ENCODE assay signal across 11 cellular contexts in the genomic region with DNA sequence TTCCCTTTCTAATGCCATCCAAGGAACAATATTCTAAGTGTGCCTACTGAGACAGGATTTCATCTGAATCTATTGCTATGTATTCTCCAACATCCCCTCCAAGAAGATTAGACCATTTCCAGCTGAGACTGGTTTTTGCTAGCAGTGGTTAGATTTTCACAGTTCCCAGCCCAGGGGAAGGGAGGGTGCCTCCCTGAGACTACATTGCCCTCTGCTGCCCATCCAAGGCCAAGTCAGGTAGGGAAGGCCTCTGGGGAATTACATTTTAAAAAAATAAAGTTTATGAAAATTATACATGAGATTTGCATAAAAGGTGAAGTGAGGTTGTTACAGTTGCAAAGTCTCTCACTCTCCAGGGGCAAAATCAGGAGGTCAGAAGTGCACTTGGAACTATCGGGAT. TPM values are rescaled to one million over a fixed set of nuclear protein-coding genes. Genes with fewer than 3 reads are reported as not detected.
DNase-seq lines count a peak whose midpoint lies in the region; ATAC-seq, FAIRE-seq and TF ChIP-seq lines count a peak whose summit lies in the region.
"Had no signal": no experiment of that assay in that cellular context is flagged by ENCODE, and none has a peak within 500 bp of the region (broad histone marks: within the 10 kb centered on the region; RNA-seq: fewer than 3 reads in every experiment).

No MANE protein-coding gene starts in this region.

- peak; percentile 14 for DNase-seq in GDM1 (lab: John Stamatoyannopoulos, UW)
- DNase-seq in KBM-7 = peak; percentile 39
- peak in 3 of 4 experiments; percentile 9 to 17 (median 9) for DNase-seq in K562 (ENCODE audit: extremely low read depth in 1 of 4, low spot score in 3 of 4)
- no peak for DNase-seq in frontal cortex (ENCODE audit: low spot score in 2 of 2)
- no peak for DNase-seq in stimulated activated naive B cell treated with anti-CD40 and anti-IgM and Interleukin-4, amounts not matched to agents 10 μg/mL and 1 μg/mL and 100 μg/mL, for 72 hours

- WGBS in K562 (ENCODE audit: insufficient coverage, low coverage, missing lambda C conversion rate) = 0% methylated on average over 1 of the region's 1 CpG

- CTCF ChIA-PET in K562 (lab: Yijun Ruan, JAX; ENCODE audit: low intra/inter-chr PET ratio) = no interaction called here

- TF ChIP-seq CTCF in K562 (IDR thresholded peaks at IDR 0.05 in 2 of 3, conservative IDR thresholded peaks at IDR 0.05 in 1 of 3; ENCODE audit: insufficient read depth in 2 of 3, low read depth in 1 of 3, low read length in 3 of 3) = peak; percentile 36 to 50 (median 45)
- TF ChIP-seq CTCF in neural cell (IDR thresholded peaks at IDR 0.05; ENCODE audit: poor library complexity, severe bottlenecking) = peak; percentile 57

- BruUV-seq in K562 (replicated peaks; lab: Mats Ljungman, UMichigan) = no TSS peak

- no peak overlapping the region for H3K27ac ChIP-seq in K562 (ENCODE audit: extremely low read depth, low read depth, low read length)
- H3K27ac ChIP-seq in neural cell (ENCODE audit: low read length) = no peak overlapping the region
- H3K27ac ChIP-seq: SK-N-MC had no signal

- H3K79me2 ChIP-seq in K562 (ENCODE audit: control insufficient read depth, insufficient read depth, low read length) (no peaks in the 10 kb centered on the region), neural cell (replicated peaks; ENCODE audit: insufficient read depth, low read length) (no peaks in the 10 kb centered on the region)

- TF ChIP-seq RAD21 in K562 (CRISPR knock-in tag; conservative IDR thresholded peaks at IDR 0.05 in 1 of 2, IDR thresholded peaks at IDR 0.05 in 1 of 2) (peak; percentile 20 to 50; a peak in 2 of 4 replicates), neural cell (conservative IDR thresholded peaks at IDR 0.05) (peak; percentile 57)

- no peak for FAIRE-seq in K562 (lab: Jason Lieb, UNC)
- FAIRE-seq in frontal cortex (lab: Jason Lieb, UNC) = no peak

- H2AFZ ChIP-seq in K562 (ENCODE audit: low read depth, low read length) (no peak overlapping the region), neural cell (ENCODE audit: low read depth, low read length) (no peak overlapping the region)

- TF ChIP-seq EP300 in K562 (IDR thresholded peaks at IDR 0.05; ENCODE audit: low read length) (no peak), neural cell (conservative IDR thresholded peaks at IDR 0.05; ENCODE audit: poor library complexity, severe bottlenecking) (no peak)

- H3K27me3 Mint-ChIP-seq in stimulated activated naive B cell treated with anti-CD40 and anti-IgM and Interleukin-4, amounts not matched to agents 10 μg/mL and 1 μg/mL and 100 μg/mL, for 72 hours = no peaks in the 10 kb centered on the region

- H3K9me1 ChIP-seq in K562 (ENCODE audit: control insufficient read depth, insufficient read depth, low read length) = no peaks in the 10 kb centered on the region

- no peaks in the 10 kb centered on the region for H3K27me3 ChIP-seq in K562 (ENCODE audit: control insufficient read depth in 2 of 2, insufficient read depth in 2 of 2, low read length in 2 of 2)
- H3K27me3 ChIP-seq in neural cell (ENCODE audit: insufficient read depth, low read depth, low read length) = no peaks in the 10 kb centered on the region

- H3K4me1 ChIP-seq in K562 (replicated peaks in 1 of 2; ENCODE audit: control insufficient read depth in 2 of 2, insufficient read depth in 2 of 2, low read length in 2 of 2) = no peaks in the 10 kb centered on the region

- H3K9me2 ChIP-seq in neural cell (ENCODE audit: insufficient read depth, low read length) = no peaks in the 10 kb centered on the region

- H3K9ac ChIP-seq in K562 (ENCODE audit: insufficient read depth in 1 of 2, low read depth in 2 of 2, low read length in 2 of 2) (no peak overlapping the region), neural cell (ENCODE audit: low read length) (no peak overlapping the region)

- in situ Hi-C loops in KBM-7 (cut with MboI; ENCODE audit: low pct_unique_long_range_greater_than_20kb, low sequenced_read_pairs) (no loop called here), K562 (cut with MboI) (loop anchor here (25.0 kb wide), 1 partner anchor 636 kb away; no protein-coding TSS in a partner anchor)

- no peaks in the 10 kb centered on the region for H3K9me3 Mint-ChIP-seq in stimulated activated naive B cell treated with anti-CD40 and anti-IgM and Interleukin-4, amounts not matched to agents 10 μg/mL and 1 μg/mL and 100 μg/mL, for 72 hours
- H3K9me3 Mint-ChIP-seq: stimulated activated effector memory CD8-positive, alpha-beta T cell treated with anti-CD3 and anti-CD28 coated beads, Interleukin-12 subunit alpha, Interleukin-12 subunit beta, amount 100 ng/mL, for 72 hours had no signal

- H3K4me3 ChIP-seq in K562 = no peak overlapping the region
- H3K4me3 ChIP-seq in neural cell (ENCODE audit: low read length) = no peak overlapping the region
- H3K4me3 ChIP-seq: SK-N-MC had no signal

- TF ChIP-seq POLR2A in K562 (conservative IDR thresholded peaks at IDR 0.05) = no peak

- ATAC-seq in K562 = peak; percentile 71
- ATAC-seq in HG03045 (IDR thresholded peaks at IDR 0.05; ENCODE audit: unreplicated experiment) = no peak
- no peak for ATAC-seq in HG03442 (IDR thresholded peaks at IDR 0.05; ENCODE audit: unreplicated experiment)
- ATAC-seq in stimulated activated naive B cell treated with anti-CD40 and anti-IgM and Interleukin-4, amounts not matched to agents 10 μg/mL and 1 μg/mL and 100 μg/mL, for 72 hours (replicated peaks) = no peak

- H4K20me1 ChIP-seq in K562 (replicated peaks; ENCODE audit: control insufficient read depth, insufficient read depth, low read length) (no peaks in the 10 kb centered on the region), neural cell (ENCODE audit: insufficient read depth) (no peaks in the 10 kb centered on the region)

- no peak overlapping the region for H3K4me3 Mint-ChIP-seq in stimulated activated naive B cell treated with anti-CD40 and anti-IgM and Interleukin-4, amounts not matched to agents 10 μg/mL and 1 μg/mL and 100 μg/mL, for 72 hours
- H3K4me3 Mint-ChIP-seq: stimulated activated effector memory CD8-positive, alpha-beta T cell treated with anti-CD3 and anti-CD28 coated beads, Interleukin-12 subunit alpha, Interleukin-12 subunit beta, amount 100 ng/mL, for 72 hours had no signal

- peaks cover 45 to 62% of the 10 kb centered on the region in 2 donors for H3K4me1 Mint-ChIP-seq in stimulated activated naive B cell treated with anti-CD40 and anti-IgM and Interleukin-4, amounts not matched to agents 10 μg/mL and 1 μg/mL and 100 μg/mL, for 72 hours
- H3K4me1 Mint-ChIP-seq: stimulated activated effector memory CD8-positive, alpha-beta T cell treated with anti-CD3 and anti-CD28 coated beads, Interleukin-12 subunit alpha, Interleukin-12 subunit beta, amount 100 ng/mL, for 72 hours had no signal

- no peaks in the 10 kb centered on the region for H3F3A ChIP-seq in neural cell (ENCODE audit: insufficient read depth, low read length, poor library complexity, severe bottlenecking)

- H3K36me3 Mint-ChIP-seq in stimulated activated naive B cell treated with anti-CD40 and anti-IgM and Interleukin-4, amounts not matched to agents 10 μg/mL and 1 μg/mL and 100 μg/mL, for 72 hours = no peaks in the 10 kb centered on the region
- H3K36me3 Mint-ChIP-seq: stimulated activated effector memory CD8-positive, alpha-beta T cell treated with anti-CD3 and anti-CD28 coated beads, Interleukin-12 subunit alpha, Interleukin-12 subunit beta, amount 100 ng/mL, for 72 hours had no signal

- H3K9me3 ChIP-seq in K562 (replicated peaks; ENCODE audit: control insufficient read depth, insufficient read depth, low read depth, low read length) = no peaks in the 10 kb centered on the region
- no peaks in the 10 kb centered on the region for H3K9me3 ChIP-seq in neural cell (ENCODE audit: low read length)

- intact Hi-C loops in K562 (cut with micrococcal nuclease) = no loop called here

- POLR2A ChIA-PET in K562 (lab: Yijun Ruan, JAX) = interaction anchor here (1.2 kb wide), 1 partner anchor 31 kb away, joined by 3 read pairs; no protein-coding TSS in a partner anchor

- H3K36me3 ChIP-seq in K562 (ENCODE audit: control insufficient read depth, insufficient read depth, low read length) (no peaks in the 10 kb centered on the region), neural cell (ENCODE audit: insufficient read depth, low read length) (no peaks in the 10 kb centered on the region)

- H3K27ac Mint-ChIP-seq in stimulated activated naive B cell treated with anti-CD40 and anti-IgM and Interleukin-4, amounts not matched to agents 10 μg/mL and 1 μg/mL and 100 μg/mL, for 72 hours = no peak overlapping the region
- H3K27ac Mint-ChIP-seq: stimulated activated effector memory CD8-positive, alpha-beta T cell treated with anti-CD3 and anti-CD28 coated beads, Interleukin-12 subunit alpha, Interleukin-12 subunit beta, amount 100 ng/mL, for 72 hours had no signal

- H3K4me2 ChIP-seq in K562 (ENCODE audit: insufficient read depth, low read length) (no peak overlapping the region), neural cell (ENCODE audit: low read length) (no peak overlapping the region)

TF ChIP-seq in K562, 482 proteins besides CTCF, POLR2A, EP300 and RAD21 (continues in another document):
- no peak for TF ChIP-seq TAF9B (IDR thresholded peaks at IDR 0.05; ENCODE audit: partially characterized antibody)
- no peak for TF ChIP-seq SMAD2 (IDR thresholded peaks at IDR 0.05; ENCODE audit: low read depth, low read length)

TF ChIP-seq in neural cell, 6 proteins besides CTCF, POLR2A, EP300 and RAD21 (continues in another document):
- TF ChIP-seq SMC3 (conservative IDR thresholded peaks at IDR 0.05; ENCODE audit: poor library complexity) (peak; percentile 57), MXI1 (conservative IDR thresholded peaks at IDR 0.05; ENCODE audit: poor library complexity, severe bottlenecking) (no peak), TAF1 (IDR thresholded peaks at IDR 0.05; ENCODE audit: low read depth) (no peak)

RNA-seq across cellular contexts. Expression of a gene that starts 28.0 kb away (rescaled TPM):
- total RNA-seq in K562 (2011; cell fraction: chromatin; rRNA removed; ENCODE audit: low replicate concordance) = 4.8 and 11.2 TPM in 2 replicates
- 2.7 and 3.3 TPM in 2 replicates for total RNA-seq in K562 (2011; cell fraction: nucleolus; rRNA removed)
- total RNA-seq in K562 (2011; cell fraction: nucleoplasm; rRNA removed) = 3.5 and 6.7 TPM in 2 replicates
- total RNA-seq in K562 (2014; rRNA removed) (16.7 and 19.4 TPM in 2 replicates), K562 (2014; rRNA removed; fragmentation: Illumina TruSeq; extraction: Trizol) (16.7 and 17.0 TPM in 2 replicates), K562 (2015; rRNA removed; fragmentation: Illumina TruSeq; extraction: Trizol) (23.0 and 23.8 TPM in 2 replicates), K562 (2021) (29.4 and 32.7 TPM in 2 replicates), frontal cortex (2.0 TPM)
- polyA plus RNA-seq in K562 (2011; rRNA removed) (3.9 and 7.3 TPM in 2 replicates), K562 (2014; fragmentation: Illumina TruSeq; extraction: Trizol) (17.6 and 20.3 TPM in 2 replicates), K562 (2014; fragmentation: Nextera tagmentation; extraction: Ambion mirVana) (1 to 10 TPM; 5.6 to 6.7 TPM), K562 (2014; rRNA removed) (12.3 and 13.0 TPM in 2 replicates), neural cell (not detected in 2 replicates)
- 3.2 and 8.5 TPM in 2 replicates for polyA plus RNA-seq in K562 (2011; cell fraction: cytosol; rRNA removed)
- 4.1 and 6.2 TPM in 2 replicates for polyA plus RNA-seq in K562 (2011; cell fraction: nucleus; rRNA removed)
- 18.2 and 30.5 TPM in 2 replicates for polyA plus RNA-seq in K562 (2012)
- 4.1 and 9.6 TPM in 2 replicates for polyA minus RNA-seq in K562 (2011; rRNA and poly(A)+ RNA removed)
- 3.1 and 23.8 TPM in 2 replicates for polyA minus RNA-seq in K562 (2011; cell fraction: cytosol; rRNA and poly(A)+ RNA removed)
- 1.9 and 7.8 TPM in 2 replicates for polyA minus RNA-seq in K562 (2011; cell fraction: nucleus; rRNA and poly(A)+ RNA removed)
- polyA minus RNA-seq in neural cell = not detected in 2 replicates
- total RNA-seq: lung microvascular endothelial cell had no signal

Comparison
In these comparisons a context has a peak if more than half of its experiments do, and no peak if none do; other contexts are left out.
1. DNase-seq: peak in GDM1 (single experiment), KBM-7 (single experiment) and K562 (3 of 4); none in frontal cortex (0 of 2) and stimulated activated naive B cell treated with anti-CD40 and anti-IgM and Interleukin-4, amounts not matched to agents 10 μg/mL and 1 μg/mL and 100 μg/mL, for 72 hours (single experiment).